2 cellular contexts compared by ENCODE assay signal in the genomic region with DNA sequence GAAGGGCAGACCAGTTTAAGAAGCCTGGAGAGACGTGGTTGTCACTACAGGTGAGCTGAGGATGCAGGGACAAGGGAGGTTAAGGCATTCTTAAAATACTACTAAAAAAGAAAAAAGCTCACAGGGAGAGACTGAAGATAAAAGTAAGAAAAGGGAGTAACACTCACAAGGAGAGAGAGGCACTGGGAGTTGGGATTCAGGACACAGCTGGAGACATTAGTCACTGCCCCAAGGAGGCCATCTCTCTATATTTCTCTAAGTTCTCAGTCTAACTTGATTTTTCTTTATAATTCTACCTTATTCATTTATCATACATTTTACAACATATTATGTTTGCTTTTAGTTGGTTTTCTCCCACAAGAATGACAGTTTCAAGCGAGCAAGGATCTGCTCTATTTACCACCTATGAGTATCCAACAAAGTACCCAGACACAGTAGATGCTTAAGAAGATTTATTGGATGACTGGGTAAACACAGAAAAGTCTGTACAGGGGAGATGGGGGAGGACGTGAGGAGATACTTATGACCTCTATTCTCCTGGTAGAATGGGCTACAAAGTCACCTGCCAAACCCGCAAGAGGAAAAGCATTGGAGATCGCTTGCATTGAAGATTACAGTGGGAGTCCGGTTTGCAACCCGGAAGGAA.
TF ChIP-seq lines count a peak whose summit lies in the region.

No MANE protein-coding gene starts in this region.

TF ChIP-seq in SK-N-SH, 30 proteins besides CTCF, POLR2A, EP300 and RAD21 (continued from another document):
- TF ChIP-seq, protein P1, sequence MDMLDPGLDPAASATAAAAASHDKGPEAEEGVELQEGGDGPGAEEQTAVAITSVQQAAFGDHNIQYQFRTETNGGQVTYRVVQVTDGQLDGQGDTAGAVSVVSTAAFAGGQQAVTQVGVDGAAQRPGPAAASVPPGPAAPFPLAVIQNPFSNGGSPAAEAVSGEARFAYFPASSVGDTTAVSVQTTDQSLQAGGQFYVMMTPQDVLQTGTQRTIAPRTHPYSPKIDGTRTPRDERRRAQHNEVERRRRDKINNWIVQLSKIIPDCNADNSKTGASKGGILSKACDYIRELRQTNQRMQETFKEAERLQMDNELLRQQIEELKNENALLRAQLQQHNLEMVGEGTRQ (IDR thresholded peaks at IDR 0.05; ENCODE audit: borderline replicate concordance, low read depth, low read length): no peak
- TF ChIP-seq GATA2 (CRISPR knock-in tag; IDR thresholded peaks at IDR 0.05): no peak
- TF ChIP-seq FOXM1 (IDR thresholded peaks at IDR 0.05; ENCODE audit: low read depth): no peak
- no peak for TF ChIP-seq POLR2AphosphoS5 (IDR thresholded peaks at IDR 0.05; ENCODE audit: low read depth, low read length)
- no peak for TF ChIP-seq RCOR1 (IDR thresholded peaks at IDR 0.05; ENCODE audit: low read length)
- TF ChIP-seq, protein P2, sequence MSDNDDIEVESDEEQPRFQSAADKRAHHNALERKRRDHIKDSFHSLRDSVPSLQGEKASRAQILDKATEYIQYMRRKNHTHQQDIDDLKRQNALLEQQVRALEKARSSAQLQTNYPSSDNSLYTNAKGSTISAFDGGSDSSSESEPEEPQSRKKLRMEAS (IDR thresholded peaks at IDR 0.05; ENCODE audit: low read depth): no peak
- TF ChIP-seq NRF1 (IDR thresholded peaks at IDR 0.05; ENCODE audit: low read depth, low read length): no peak

TF ChIP-seq in SK-N-SH treated with all-trans-retinoic acid at 6 μM for 48 hours, 23 proteins besides CTCF, POLR2A, EP300 and RAD21 (continued from another document):
- no peak for TF ChIP-seq RARB (CRISPR knock-in tag; IDR thresholded peaks at IDR 0.05)
- TF ChIP-seq, protein P3, sequence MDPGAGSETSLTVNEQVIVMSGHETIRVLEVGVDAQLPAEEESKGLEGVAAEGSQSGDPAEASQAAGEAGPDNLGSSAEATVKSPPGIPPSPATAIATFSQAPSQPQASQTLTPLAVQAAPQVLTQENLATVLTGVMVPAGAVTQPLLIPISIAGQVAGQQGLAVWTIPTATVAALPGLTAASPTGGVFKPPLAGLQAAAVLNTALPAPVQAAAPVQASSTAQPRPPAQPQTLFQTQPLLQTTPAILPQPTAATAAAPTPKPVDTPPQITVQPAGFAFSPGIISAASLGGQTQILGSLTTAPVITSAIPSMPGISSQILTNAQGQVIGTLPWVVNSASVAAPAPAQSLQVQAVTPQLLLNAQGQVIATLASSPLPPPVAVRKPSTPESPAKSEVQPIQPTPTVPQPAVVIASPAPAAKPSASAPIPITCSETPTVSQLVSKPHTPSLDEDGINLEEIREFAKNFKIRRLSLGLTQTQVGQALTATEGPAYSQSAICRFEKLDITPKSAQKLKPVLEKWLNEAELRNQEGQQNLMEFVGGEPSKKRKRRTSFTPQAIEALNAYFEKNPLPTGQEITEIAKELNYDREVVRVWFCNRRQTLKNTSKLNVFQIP (CRISPR knock-in tag; IDR thresholded peaks at IDR 0.05; ENCODE audit: borderline replicate concordance, low read depth): no peak
- no peak for TF ChIP-seq ZNF70 (CRISPR knock-in tag; IDR thresholded peaks at IDR 0.05)
- TF ChIP-seq ESRRG (CRISPR knock-in tag; IDR thresholded peaks at IDR 0.05): no peak
- no peak for TF ChIP-seq TCF4 (CRISPR knock-in tag; IDR thresholded peaks at IDR 0.05; ENCODE audit: borderline replicate concordance)
- TF ChIP-seq SNAI2 (CRISPR knock-in tag; IDR thresholded peaks at IDR 0.05): no peak
- TF ChIP-seq, protein P4, sequence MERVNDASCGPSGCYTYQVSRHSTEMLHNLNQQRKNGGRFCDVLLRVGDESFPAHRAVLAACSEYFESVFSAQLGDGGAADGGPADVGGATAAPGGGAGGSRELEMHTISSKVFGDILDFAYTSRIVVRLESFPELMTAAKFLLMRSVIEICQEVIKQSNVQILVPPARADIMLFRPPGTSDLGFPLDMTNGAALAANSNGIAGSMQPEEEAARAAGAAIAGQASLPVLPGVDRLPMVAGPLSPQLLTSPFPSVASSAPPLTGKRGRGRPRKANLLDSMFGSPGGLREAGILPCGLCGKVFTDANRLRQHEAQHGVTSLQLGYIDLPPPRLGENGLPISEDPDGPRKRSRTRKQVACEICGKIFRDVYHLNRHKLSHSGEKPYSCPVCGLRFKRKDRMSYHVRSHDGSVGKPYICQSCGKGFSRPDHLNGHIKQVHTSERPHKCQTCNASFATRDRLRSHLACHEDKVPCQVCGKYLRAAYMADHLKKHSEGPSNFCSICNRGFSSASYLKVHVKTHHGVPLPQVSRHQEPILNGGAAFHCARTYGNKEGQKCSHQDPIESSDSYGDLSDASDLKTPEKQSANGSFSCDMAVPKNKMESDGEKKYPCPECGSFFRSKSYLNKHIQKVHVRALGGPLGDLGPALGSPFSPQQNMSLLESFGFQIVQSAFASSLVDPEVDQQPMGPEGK (CRISPR knock-in tag; IDR thresholded peaks at IDR 0.05; ENCODE audit: borderline replicate concordance): no peak
- no peak for TF ChIP-seq CSDC2 (CRISPR knock-in tag; IDR thresholded peaks at IDR 0.05)
- TF ChIP-seq, protein P5, sequence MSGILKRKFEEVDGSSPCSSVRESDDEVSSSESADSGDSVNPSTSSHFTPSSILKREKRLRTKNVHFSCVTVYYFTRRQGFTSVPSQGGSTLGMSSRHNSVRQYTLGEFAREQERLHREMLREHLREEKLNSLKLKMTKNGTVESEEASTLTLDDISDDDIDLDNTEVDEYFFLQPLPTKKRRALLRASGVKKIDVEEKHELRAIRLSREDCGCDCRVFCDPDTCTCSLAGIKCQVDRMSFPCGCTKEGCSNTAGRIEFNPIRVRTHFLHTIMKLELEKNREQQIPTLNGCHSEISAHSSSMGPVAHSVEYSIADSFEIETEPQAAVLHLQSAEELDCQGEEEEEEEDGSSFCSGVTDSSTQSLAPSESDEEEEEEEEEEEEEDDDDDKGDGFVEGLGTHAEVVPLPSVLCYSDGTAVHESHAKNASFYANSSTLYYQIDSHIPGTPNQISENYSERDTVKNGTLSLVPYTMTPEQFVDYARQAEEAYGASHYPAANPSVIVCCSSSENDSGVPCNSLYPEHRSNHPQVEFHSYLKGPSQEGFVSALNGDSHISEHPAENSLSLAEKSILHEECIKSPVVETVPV (CRISPR knock-in tag; IDR thresholded peaks at IDR 0.05): no peak
